ENCODE assay signal across 8 cellular contexts in genomic region chr10:6473901-6474370, GRCh38.
DNase-seq lines count a peak whose midpoint lies in the region; ATAC-seq and TF ChIP-seq lines count a peak whose summit lies in the region.

No MANE protein-coding gene starts in this region.

- H3K4me1 ChIP-seq in H9 (ENCODE audit: insufficient read depth, low read length): no peaks in the 10 kb centered on the region

- POLR2A ChIA-PET in naive thymus-derived CD8-positive, alpha-beta T cell (lab: Charles Lee): interaction anchor here (0.7 to 1.7 kb wide), 10 partner anchors 21 to 133 kb away, joined by 3 to 14 read pairs (median 7); partner anchors contain the start of gene PRKCQ

- intact Hi-C loops in activated T-helper 2 cell treated with anti-CD3 and anti-CD28 coated beads, Interferon-gamma antibody, Interleukin-2, Interleukin-4, amounts not matched to agents 10 μg/mL and 5 μg/mL and 100 μg/mL, durations not matched to agents 14 hours and 24 hours and 36 hours (cut with micrococcal nuclease): loop anchor here (1.0 to 5.0 kb wide), 7 partner anchors 19 to 438 kb away; no protein-coding TSS in a partner anchor

- no peak overlapping the region for H3K18ac ChIP-seq in H9 (ENCODE audit: insufficient read length, low read depth, low read length)

- no peak overlapping the region for H3T11ph ChIP-seq in H9 (ENCODE audit: low read length)

- H3K23ac ChIP-seq in H9 (ENCODE audit: insufficient read length, low read depth, low read length): no peak overlapping the region

- peaks cover 60% of the 10 kb centered on the region for H3K4me1 Mint-ChIP-seq in activated T-helper 2 cell treated with anti-CD3 and anti-CD28 coated beads, Interferon-gamma antibody, Interleukin-2, Interleukin-4, amounts not matched to agents 10 μg/mL and 5 μg/mL and 100 μg/mL, durations not matched to agents 14 hours and 24 hours and 36 hours (ENCODE audit: low read depth)
- H3K4me1 Mint-ChIP-seq in naive thymus-derived CD8-positive, alpha-beta T cell: peaks cover 25 to 69% (median 61%) of the 10 kb centered on the region in 4 donors
- peaks cover 0 to 5% of the 10 kb centered on the region in 2 experiments; a peak in 1 of 4 replicates for H3K4me1 Mint-ChIP-seq in H9

- no peaks in the 10 kb centered on the region for H3K79me1 ChIP-seq in H9 (ENCODE audit: insufficient read depth, low read depth, low read length, poor library complexity, severe bottlenecking)

- no peak overlapping the region for H4K8ac ChIP-seq in H9 (replicated peaks; ENCODE audit: insufficient read length, low read depth, low read length)

- peak overlapping the region; percentile 83 for H3K4me3 Mint-ChIP-seq in activated T-helper 2 cell treated with anti-CD3 and anti-CD28 coated beads, Interferon-gamma antibody, Interleukin-2, Interleukin-4, amounts not matched to agents 10 μg/mL and 5 μg/mL and 100 μg/mL, durations not matched to agents 14 hours and 24 hours and 36 hours (ENCODE audit: low read depth)
- peak overlapping the region; percentile 73 to 89 (median 88) for H3K4me3 Mint-ChIP-seq in naive thymus-derived CD8-positive, alpha-beta T cell
- no peak overlapping the region for H3K4me3 Mint-ChIP-seq in H9

- no peak overlapping the region for H2BK20ac ChIP-seq in H9 (ENCODE audit: low read depth, low read length, poor library complexity, severe bottlenecking)

- no CpG with 5 or more reads among the region's 6 CpGs for WGBS in H9 (ENCODE audit: extremely low coverage, insufficient read length, low lambda C conversion rate)

- no peak overlapping the region for H3K56ac ChIP-seq in H9 (ENCODE audit: insufficient read length, low read depth, low read length)

- no peaks in the 10 kb centered on the region for H3K9me3 ChIP-seq in H9 (ENCODE audit: control insufficient read depth, low read depth, low read length)

- TF ChIP-seq CTCF in H9 (conservative IDR thresholded peaks at IDR 0.05): no peak

- no peak overlapping the region for H4K91ac ChIP-seq in H9 (ENCODE audit: insufficient read length, low read depth, low read length)

- H3K9ac ChIP-seq in H9 (ENCODE audit: extremely low read depth, insufficient read length, low read length): no peak overlapping the region

- H3K14ac ChIP-seq in H9 (ENCODE audit: insufficient read depth, low read length): no peak overlapping the region

- no peak overlapping the region for H2BK15ac ChIP-seq in H9 (ENCODE audit: low read depth, low read length)

- no peak overlapping the region for H2BK5ac ChIP-seq in H9 (ENCODE audit: insufficient read length, low read length)

- H3K4me2 ChIP-seq in H9 (ENCODE audit: insufficient read depth, insufficient read length, low read length): no peak overlapping the region

- no peak overlapping the region for H3K4ac ChIP-seq in H9 (ENCODE audit: low read depth, low read length)

- DNase-seq in stimulated activated CD4-positive, alpha-beta T cell treated with anti-CD3 and anti-CD28 coated beads, Interleukin-15, amount 100 ng/mL, for 24 hours: peak; percentile 52
- no peak for DNase-seq in stimulated activated CD4-positive, alpha-beta T cell treated with anti-CD3 and anti-CD28 coated beads, Interleukin-4, amount 100 ng/mL, for 1 hour
- DNase-seq in HK-2 (ENCODE audit: unreplicated experiment) (peak; percentile 28), A172 (ENCODE audit: low spot score) (no peak), H9 (no peak)
- DNase-seq in activated T-helper 2 cell treated with anti-CD3 and anti-CD28 coated beads, Interferon-gamma antibody, Interleukin-2, Interleukin-4, amounts not matched to agents 10 μg/mL and 5 μg/mL and 100 μg/mL, durations not matched to agents 14 hours and 24 hours and 36 hours (ENCODE audit: low spot score): no peak
- DNase-seq in naive thymus-derived CD8-positive, alpha-beta T cell: peak in 5 of 10 donors; percentile 33 to 70 (median 58)

- no peaks in the 10 kb centered on the region for H4K20me1 ChIP-seq in H9 (ENCODE audit: control insufficient read depth, insufficient read depth, insufficient read length)

- H3K9me3 Mint-ChIP-seq in activated T-helper 2 cell treated with anti-CD3 and anti-CD28 coated beads, Interferon-gamma antibody, Interleukin-2, Interleukin-4, amounts not matched to agents 10 μg/mL and 5 μg/mL and 100 μg/mL, durations not matched to agents 14 hours and 24 hours and 36 hours: peaks cover 8% of the 10 kb centered on the region
- peaks cover 0 to 3% (median 0%) of the 10 kb centered on the region in 9 donors for H3K9me3 Mint-ChIP-seq in naive thymus-derived CD8-positive, alpha-beta T cell
- H3K9me3 Mint-ChIP-seq in H9: no peaks in the 10 kb centered on the region

- H2BK120ac ChIP-seq in H9 (ENCODE audit: low read depth, low read length, poor library complexity, severe bottlenecking): no peak overlapping the region

- H3K23me2 ChIP-seq in H9 (ENCODE audit: insufficient read length, low read depth, low read length, poor library complexity, severe bottlenecking): no peaks in the 10 kb centered on the region

- ATAC-seq in naive thymus-derived CD8-positive, alpha-beta T cell: peak; percentile 76 to 78
- ATAC-seq in HG02970 (IDR thresholded peaks at IDR 0.05; ENCODE audit: low FRiP score, unreplicated experiment): no peak

- H3K79me2 ChIP-seq in H9 (ENCODE audit: insufficient read depth, low read length): no peaks in the 10 kb centered on the region

- peaks cover 84% of the 10 kb centered on the region for H3K36me3 Mint-ChIP-seq in activated T-helper 2 cell treated with anti-CD3 and anti-CD28 coated beads, Interferon-gamma antibody, Interleukin-2, Interleukin-4, amounts not matched to agents 10 μg/mL and 5 μg/mL and 100 μg/mL, durations not matched to agents 14 hours and 24 hours and 36 hours (ENCODE audit: low read depth)
- H3K36me3 Mint-ChIP-seq in naive thymus-derived CD8-positive, alpha-beta T cell: peaks cover 6 to 80% (median 41%) of the 10 kb centered on the region in 3 donors
- H3K36me3 Mint-ChIP-seq in H9 (ENCODE audit: insufficient read depth in 1 of 3, low read depth in 3 of 3): peaks cover 15 to 28% (median 18%) of the 10 kb centered on the region in 3 experiments

- H4K5ac ChIP-seq in H9 (ENCODE audit: insufficient read length, low read depth, low read length): no peak overlapping the region

- peak overlapping the region; percentile 95 for H3K27ac Mint-ChIP-seq in activated T-helper 2 cell treated with anti-CD3 and anti-CD28 coated beads, Interferon-gamma antibody, Interleukin-2, Interleukin-4, amounts not matched to agents 10 μg/mL and 5 μg/mL and 100 μg/mL, durations not matched to agents 14 hours and 24 hours and 36 hours
- peak overlapping the region; percentile 92 to 98 (median 98) for H3K27ac Mint-ChIP-seq in naive thymus-derived CD8-positive, alpha-beta T cell
- H3K27ac Mint-ChIP-seq in H9: 0 out of 7 replicates have a peak overlapping the region, but pooled peaks of 1 of the 3 experiments have one; percentile 45

- H3K27me3 ChIP-seq in H9 (ENCODE audit: insufficient read depth, low read length): no peaks in the 10 kb centered on the region

- H2BK12ac ChIP-seq in H9 (ENCODE audit: insufficient read length, low read depth, low read length): no peak overlapping the region

- no peak overlapping the region for H2AFZ ChIP-seq in H9 (ENCODE audit: low read length)

- H3K27ac ChIP-seq in H9 (ENCODE audit: insufficient read length, low read depth, low read length): no peak overlapping the region

- no peak overlapping the region for H2AK5ac ChIP-seq in H9 (ENCODE audit: insufficient read length, low read length)

- H3K27me3 Mint-ChIP-seq in activated T-helper 2 cell treated with anti-CD3 and anti-CD28 coated beads, Interferon-gamma antibody, Interleukin-2, Interleukin-4, amounts not matched to agents 10 μg/mL and 5 μg/mL and 100 μg/mL, durations not matched to agents 14 hours and 24 hours and 36 hours (ENCODE audit: low read depth): no peaks in the 10 kb centered on the region
- no peaks in the 10 kb centered on the region for H3K27me3 Mint-ChIP-seq in naive thymus-derived CD8-positive, alpha-beta T cell
- H3K27me3 Mint-ChIP-seq in H9 (ENCODE audit: low read depth): no peaks in the 10 kb centered on the region

Comparison
In these comparisons a context has a peak if more than half of its experiments do, and no peak if none do; other contexts are left out.
1. DNase-seq: peak in stimulated activated CD4-positive, alpha-beta T cell treated with anti-CD3 and anti-CD28 coated beads, Interleukin-15, amount 100 ng/mL, for 24 hours (single experiment) and HK-2 (single experiment); none in stimulated activated CD4-positive, alpha-beta T cell treated with anti-CD3 and anti-CD28 coated beads, Interleukin-4, amount 100 ng/mL, for 1 hour (single experiment), activated T-helper 2 cell treated with anti-CD3 and anti-CD28 coated beads, Interferon-gamma antibody, Interleukin-2, Interleukin-4, amounts not matched to agents 10 μg/mL and 5 μg/mL and 100 μg/mL, durations not matched to agents 14 hours and 24 hours and 36 hours (single experiment), A172 (single experiment) and H9 (single experiment).
2. H3K4me3 Mint-ChIP-seq: peak in activated T-helper 2 cell treated with anti-CD3 and anti-CD28 coated beads, Interferon-gamma antibody, Interleukin-2, Interleukin-4, amounts not matched to agents 10 μg/mL and 5 μg/mL and 100 μg/mL, durations not matched to agents 14 hours and 24 hours and 36 hours (single experiment) and naive thymus-derived CD8-positive, alpha-beta T cell (10 of 10); none in H9 (0 of 2).